ENCODE assay signal across 14 cellular contexts in genomic region chr10:93346712-93347111, GRCh38.
DNase-seq lines count a peak whose midpoint lies in the region; ATAC-seq, FAIRE-seq and TF ChIP-seq lines count a peak whose summit lies in the region.
"Had no signal": no experiment of that assay in that cellular context is flagged by ENCODE, and none has a peak within 500 bp of the region (broad histone marks: within the 10 kb centered on the region; RNA-seq: fewer than 3 reads in every experiment).

No MANE protein-coding gene starts in this region.

- TF ChIP-seq EP300 in K562 (IDR thresholded peaks at IDR 0.05; ENCODE audit: low read length) = no peak

- POLR2A ChIA-PET in K562 (lab: Yijun Ruan, JAX) = no interaction called here

- WGBS in K562 (ENCODE audit: insufficient coverage, low coverage, missing lambda C conversion rate) = 2% methylated on average over 5 of the region's 5 CpGs

- in situ Hi-C loops in K562 (cut with MboI) = no loop called here

- ATAC-seq in K562 = no peak

- H3K27ac ChIP-seq in K562 (ENCODE audit: extremely low read depth, low read depth, low read length) = no peak overlapping the region
- H3K27ac ChIP-seq: prostate gland had no signal

- H3K4me1 ChIP-seq in K562 (replicated peaks in 1 of 2; ENCODE audit: control insufficient read depth in 2 of 2, insufficient read depth in 2 of 2, low read length in 2 of 2) = no peaks in the 10 kb centered on the region
- H3K4me1 ChIP-seq: prostate gland had no signal

- intact Hi-C loops in K562 (cut with micrococcal nuclease) = no loop called here

- no peaks in the 10 kb centered on the region for H4K20me1 ChIP-seq in K562 (replicated peaks; ENCODE audit: control insufficient read depth, insufficient read depth, low read length)

- CTCF ChIA-PET in K562 (lab: Yijun Ruan, JAX; ENCODE audit: low intra/inter-chr PET ratio) = no interaction called here

- TF ChIP-seq CTCF in K562 (IDR thresholded peaks at IDR 0.05 in 2 of 3, conservative IDR thresholded peaks at IDR 0.05 in 1 of 3; ENCODE audit: insufficient read depth in 2 of 3, low read depth in 1 of 3, low read length in 3 of 3) = no peak

- H3K9ac ChIP-seq in K562 (ENCODE audit: insufficient read depth in 1 of 2, low read depth in 2 of 2, low read length in 2 of 2) = no peak overlapping the region

- no peak overlapping the region for H2AFZ ChIP-seq in K562 (ENCODE audit: low read depth, low read length)

- no peak for TF ChIP-seq POLR2A in K562 (conservative IDR thresholded peaks at IDR 0.05)

- DNase-seq in NCI-H146 (lab: John Stamatoyannopoulos, UW) = peak; percentile 9
- no peak for DNase-seq in NCI-H146 treated with DMSO at 0.1 percent for 48 hours (lab: John Stamatoyannopoulos, UW; ENCODE audit: unreplicated experiment)
- DNase-seq in HT1080 (ENCODE audit: low read depth) = peak; percentile 31
- DNase-seq in K562 (ENCODE audit: extremely low read depth in 1 of 4, low spot score in 3 of 4) = no peak
- peak; percentile 55 for DNase-seq in medulla oblongata (ENCODE audit: extremely low spot score)
- no peak for DNase-seq in activated CD4-positive, CD25-positive, alpha-beta regulatory T cell (lab: John Stamatoyannopoulos, UW)
- DNase-seq in urothelium cell line (ENCODE audit: low spot score) = no peak
- no peak for DNase-seq in NCI-H1930 (lab: John Stamatoyannopoulos, UW)
- DNase-seq: NCI-H1092, NCI-H524, SIG-M5 had no signal

- no TSS peak for BruUV-seq in K562 (replicated peaks; lab: Mats Ljungman, UMichigan)

- peaks cover 3 to 12% of the 10 kb centered on the region in 2 experiments; a peak in 3 of 5 replicates for H3K27me3 ChIP-seq in K562 (ENCODE audit: control insufficient read depth in 2 of 2, insufficient read depth in 2 of 2, low read length in 2 of 2)

- no peaks in the 10 kb centered on the region for H3K9me3 ChIP-seq in K562 (replicated peaks; ENCODE audit: control insufficient read depth, insufficient read depth, low read depth, low read length)
- H3K9me3 ChIP-seq: prostate gland had no signal

- H3K36me3 ChIP-seq in K562 (ENCODE audit: control insufficient read depth, insufficient read depth, low read length) = no peaks in the 10 kb centered on the region

- H3K4me3 ChIP-seq in K562 = no peak overlapping the region
- H3K4me3 ChIP-seq: prostate gland had no signal

- no peak overlapping the region for H3K4me2 ChIP-seq in K562 (ENCODE audit: insufficient read depth, low read length)

- TF ChIP-seq RAD21 in K562 (CRISPR knock-in tag; conservative IDR thresholded peaks at IDR 0.05 in 1 of 2, IDR thresholded peaks at IDR 0.05 in 1 of 2) = no peak

- no peak for FAIRE-seq in K562 (lab: Jason Lieb, UNC)
- FAIRE-seq in urothelium cell line (lab: Jason Lieb, UNC) = no peak
- FAIRE-seq: A204.1, D721Med had no signal

- no peaks in the 10 kb centered on the region for H3K9me1 ChIP-seq in K562 (ENCODE audit: control insufficient read depth, insufficient read depth, low read length)

- no peaks in the 10 kb centered on the region for H3K79me2 ChIP-seq in K562 (ENCODE audit: control insufficient read depth, insufficient read depth, low read length)

TF ChIP-seq in K562, 482 proteins besides CTCF, POLR2A, EP300 and RAD21:
- TF ChIP-seq ZBTB33 (CRISPR knock-in tag; IDR thresholded peaks at IDR 0.05) = no peak
- TF ChIP-seq, protein P1, sequence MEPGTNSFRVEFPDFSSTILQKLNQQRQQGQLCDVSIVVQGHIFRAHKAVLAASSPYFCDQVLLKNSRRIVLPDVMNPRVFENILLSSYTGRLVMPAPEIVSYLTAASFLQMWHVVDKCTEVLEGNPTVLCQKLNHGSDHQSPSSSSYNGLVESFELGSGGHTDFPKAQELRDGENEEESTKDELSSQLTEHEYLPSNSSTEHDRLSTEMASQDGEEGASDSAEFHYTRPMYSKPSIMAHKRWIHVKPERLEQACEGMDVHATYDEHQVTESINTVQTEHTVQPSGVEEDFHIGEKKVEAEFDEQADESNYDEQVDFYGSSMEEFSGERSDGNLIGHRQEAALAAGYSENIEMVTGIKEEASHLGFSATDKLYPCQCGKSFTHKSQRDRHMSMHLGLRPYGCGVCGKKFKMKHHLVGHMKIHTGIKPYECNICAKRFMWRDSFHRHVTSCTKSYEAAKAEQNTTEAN (CRISPR knock-in tag; IDR thresholded peaks at IDR 0.05) = no peak
- no peak for TF ChIP-seq TAL1 (IDR thresholded peaks at IDR 0.05)
- TF ChIP-seq SPI1 (IDR thresholded peaks at IDR 0.05; ENCODE audit: borderline replicate concordance, low read depth, low read length) = peak; percentile 17; the same call in 1 of the 2 replicates
- TF ChIP-seq CBX5 (IDR thresholded peaks at IDR 0.05; ENCODE audit: borderline replicate concordance, low read depth) = no peak
TF ChIP-seq in K562: peak in this region for 1.

Comparison
In these comparisons a context has a peak if more than half of its experiments do, and no peak if none do; other contexts are left out.
1. DNase-seq: peak in NCI-H146 (single experiment), HT1080 (single experiment) and medulla oblongata (single experiment); none in NCI-H146 treated with DMSO at 0.1 percent for 48 hours (single experiment), K562 (0 of 4), activated CD4-positive, CD25-positive, alpha-beta regulatory T cell (0 of 4), urothelium cell line (single experiment) and NCI-H1930 (0 of 2).